8 cellular contexts compared by ENCODE assay signal in genomic region chr2:196638765-196639164, GRCh38. TPM values are rescaled to one million over a fixed set of nuclear protein-coding genes. Genes with fewer than 3 reads are reported as not detected.
DNase-seq lines count a peak whose midpoint lies in the region; ATAC-seq and TF ChIP-seq lines count a peak whose summit lies in the region.

No MANE protein-coding gene starts in this region.

- peaks cover 4% of the 10 kb centered on the region for H3K79me2 ChIP-seq in fibroblast of lung (ENCODE audit: control insufficient read depth, insufficient read depth, low read length)

- H3K4me2 ChIP-seq in fibroblast of lung (ENCODE audit: extremely low read depth, insufficient read depth, low read length), result peak overlapping the region; percentile 9

- H3K4me3 ChIP-seq in HAP-1, result peak overlapping the region; percentile 60
- H3K4me3 ChIP-seq in SK-N-MC, result peak overlapping the region; percentile 96
- peak overlapping the region; percentile 70 to 83 (median 80) for H3K4me3 ChIP-seq in fibroblast of lung (replicated peaks in 1 of 4; ENCODE audit: control extremely low read depth in 1 of 4, insufficient read depth in 1 of 4, low read depth in 3 of 4, low read length in 4 of 4)

- H3K36me3 Mint-ChIP-seq in progenitor cell of endocrine pancreas (ENCODE audit: insufficient read depth), result no peaks in the 10 kb centered on the region

- H3K9me3 ChIP-seq in HAP-1 (no peaks in the 10 kb centered on the region; the same call in 1 of the 2 replicates), SK-N-MC (ENCODE audit: low read depth, low read length) (no peaks in the 10 kb centered on the region), fibroblast of lung (ENCODE audit: control insufficient read depth, insufficient read depth, low read depth, low read length) (no peaks in the 10 kb centered on the region)

- H3K4me1 Mint-ChIP-seq in progenitor cell of endocrine pancreas (ENCODE audit: low read depth), result peaks cover 13% of the 10 kb centered on the region

- DNase-seq in HAP-1 (ENCODE audit: low spot score in 2 of 2) (no peak), SK-N-MC (ENCODE audit: low read depth, low spot score) (no peak), fibroblast of lung (ENCODE audit: low read depth in 2 of 2) (no peak), progenitor cell of endocrine pancreas (ENCODE audit: low spot score, unreplicated experiment) (no peak), ureter (ENCODE audit: low spot score) (no peak), KBM-7 (no peak), GM19240 (ENCODE audit: insufficient read length, low spot score) (no peak)

- H3K27me3 Mint-ChIP-seq in progenitor cell of endocrine pancreas, result no peaks in the 10 kb centered on the region

- ATAC-seq in HG03571 (IDR thresholded peaks at IDR 0.05; ENCODE audit: unreplicated experiment), result no peak

- TF ChIP-seq CTCF in fibroblast of lung (conservative IDR thresholded peaks at IDR 0.05 in 1 of 2, IDR thresholded peaks at IDR 0.05 in 1 of 2; ENCODE audit: low read depth in 1 of 2, low read length in 2 of 2), result no peak
- no peak for TF ChIP-seq CTCF in progenitor cell of endocrine pancreas (IDR thresholded peaks at IDR 0.05; ENCODE audit: unreplicated experiment)

- H3K27ac ChIP-seq in SK-N-MC (no peak overlapping the region), fibroblast of lung (ENCODE audit: insufficient read depth, low read length) (no peak overlapping the region)

- H3K27me3 ChIP-seq in HAP-1 (ENCODE audit: low read depth), result no peaks in the 10 kb centered on the region
- no peaks in the 10 kb centered on the region for H3K27me3 ChIP-seq in fibroblast of lung (ENCODE audit: control insufficient read depth, insufficient read depth, low read length)

- peaks cover 6% of the 10 kb centered on the region for H3K9me3 Mint-ChIP-seq in progenitor cell of endocrine pancreas (ENCODE audit: low read depth)

- in situ Hi-C loops in HAP-1 (cut with MboI; ENCODE audit: low sequenced_read_pairs), result no loop called here
- in situ Hi-C loops in KBM-7 (cut with MboI; ENCODE audit: low pct_unique_long_range_greater_than_20kb, low sequenced_read_pairs), result no loop called here

- H3K27ac Mint-ChIP-seq in progenitor cell of endocrine pancreas, result peak overlapping the region; percentile 82

- peak overlapping the region; percentile 82 for H2AFZ ChIP-seq in fibroblast of lung (ENCODE audit: low read length)

- no peaks in the 10 kb centered on the region for H4K20me1 ChIP-seq in fibroblast of lung (ENCODE audit: control insufficient read depth, extremely low read depth, insufficient read depth, low read length)

- H3K4me3 Mint-ChIP-seq in progenitor cell of endocrine pancreas (ENCODE audit: low read depth), result peak overlapping the region; percentile 90

- no peak overlapping the region for H3K9ac ChIP-seq in SK-N-MC (ENCODE audit: insufficient read length)
- H3K9ac ChIP-seq in fibroblast of lung (ENCODE audit: insufficient read depth, low read length), result no peak overlapping the region

- H3K36me3 ChIP-seq in HAP-1 (replicated peaks), result no peaks in the 10 kb centered on the region; the same call in none of the 2 replicates
- no peaks in the 10 kb centered on the region for H3K36me3 ChIP-seq in SK-N-MC (ENCODE audit: insufficient read depth, low read length)
- H3K36me3 ChIP-seq in fibroblast of lung (ENCODE audit: control insufficient read depth, insufficient read depth, low read length), result no peaks in the 10 kb centered on the region

- H3K4me1 ChIP-seq in HAP-1 (peaks cover 17% of the 10 kb centered on the region), fibroblast of lung (ENCODE audit: control insufficient read depth, extremely low read depth, insufficient read depth, low read length) (peaks cover 3% of the 10 kb centered on the region)

RNA-seq across cellular contexts. Expression of gene CCDC150, which starts 0.8 kb away (rescaled TPM):
- total RNA-seq in fibroblast of lung (3.9 and 5.1 TPM in 2 replicates), progenitor cell of endocrine pancreas (39.5 and 40.1 TPM in 2 replicates), ureter (1.4 TPM)
- 1.5 and 2.4 TPM in 2 replicates for polyA plus RNA-seq in fibroblast of lung
- 1.5 and 1.8 TPM in 2 replicates for polyA plus RNA-seq in fibroblast of lung (2012)
- not detected in 2 replicates for polyA minus RNA-seq in fibroblast of lung (ENCODE audit: low replicate concordance)

RNA-seq across cellular contexts. Expression of gene HECW2, which starts 45.4 kb away (rescaled TPM):
- total RNA-seq in fibroblast of lung, result 0.51 and 1.5 TPM in 2 replicates
- 0.99 and 2.5 TPM in 2 replicates for polyA plus RNA-seq in fibroblast of lung
- polyA plus RNA-seq in fibroblast of lung (2012), result 0.46 and 2.3 TPM in 2 replicates
- polyA minus RNA-seq in fibroblast of lung (ENCODE audit: low replicate concordance), result 1.6 and 11.0 TPM in 2 replicates
- 19.6 and 20.0 TPM in 2 replicates for total RNA-seq in progenitor cell of endocrine pancreas
- 23.3 TPM for total RNA-seq in ureter
